ENCODE assay signal across 23 cellular contexts in genomic region chr10:59843733-59844132, GRCh38.
A peak's percentile ranks its signal among the peaks of the same experiment; 100 is the strongest.
DNase-seq lines count a peak whose midpoint lies in the region; ATAC-seq, FAIRE-seq and TF ChIP-seq lines count a peak whose summit lies in the region.
"Had no signal": no experiment of that assay in that cellular context is flagged by ENCODE, and none has a peak within 500 bp of the region (broad histone marks: within the 10 kb centered on the region; RNA-seq: fewer than 3 reads in every experiment).

No MANE protein-coding gene starts in this region.

- H3T11ph ChIP-seq in H9 (ENCODE audit: low read length): no peak overlapping the region

- peaks cover 14 to 39% (median 37%) of the 10 kb centered on the region in 3 experiments; a peak in 6 of 7 replicates for H3K36me3 Mint-ChIP-seq in H9 (ENCODE audit: insufficient read depth in 1 of 3, low read depth in 3 of 3)
- H3K36me3 Mint-ChIP-seq in neural progenitor cell: peaks cover 39% of the 10 kb centered on the region

- H2BK12ac ChIP-seq in H9 (ENCODE audit: insufficient read length, low read depth, low read length) (no peak overlapping the region), H1 (ENCODE audit: low read depth, low read length) (no peak overlapping the region)

- H3K9ac ChIP-seq in H9 (ENCODE audit: extremely low read depth, insufficient read length, low read length) (no peak overlapping the region), H1 (replicated peaks in 1 of 4; ENCODE audit: extremely low read depth in 1 of 4, low read depth in 3 of 4, low read length in 3 of 4) (no peak overlapping the region), neural progenitor cell (no peak overlapping the region)
- H3K9ac ChIP-seq: BLaER1 treated with 17β-estradiol and CSF1 and Interleukin-3, amounts not matched to agents 10 nM and 100 nM; GM23248 had no signal

- POLR2A ChIA-PET in H1 (lab: Charles Lee; ENCODE audit: partially characterized antibody): interaction anchor here (2.3 kb wide), 1 partner anchor 64 kb away, joined by 9 read pairs; no protein-coding TSS in a partner anchor

- H3K4ac ChIP-seq in H9 (ENCODE audit: low read depth, low read length) (no peak overlapping the region), H1 (replicated peaks; ENCODE audit: insufficient read length, low read depth, low read length) (no peak overlapping the region)

- H2BK20ac ChIP-seq in H9 (ENCODE audit: low read depth, low read length, poor library complexity, severe bottlenecking) (no peak overlapping the region), H1 (ENCODE audit: low read length) (no peak overlapping the region)

- H3F3A ChIP-seq in neural progenitor cell (ENCODE audit: low read depth): peaks cover 28% of the 10 kb centered on the region

- H3K56ac ChIP-seq in H9 (ENCODE audit: insufficient read length, low read depth, low read length) (no peak overlapping the region), H1 (replicated peaks; ENCODE audit: insufficient read length, low read depth, low read length) (no peak overlapping the region)

- H2AK5ac ChIP-seq in H9 (ENCODE audit: insufficient read length, low read length) (no peak overlapping the region), H1 (ENCODE audit: low read depth, low read length) (no peak overlapping the region)

- no peak overlapping the region for H2AFZ ChIP-seq in H9 (ENCODE audit: low read length)
- H2AFZ ChIP-seq in H1 (ENCODE audit: low read length): no peak overlapping the region
- H2AFZ ChIP-seq in neural progenitor cell (replicated peaks): no peak overlapping the region
- H2AFZ ChIP-seq: GM23248 had no signal

- H4K20me1 ChIP-seq in H9 (ENCODE audit: control insufficient read depth, insufficient read depth, insufficient read length) (no peaks in the 10 kb centered on the region), H1 (replicated peaks in 1 of 2; ENCODE audit: control insufficient read depth in 1 of 2, insufficient read depth in 2 of 2, low read length in 2 of 2) (peaks cover 0 to 2% of the 10 kb centered on the region in 2 experiments), neural progenitor cell (ENCODE audit: low read depth) (peaks cover 19% of the 10 kb centered on the region)
- H4K20me1 ChIP-seq: BLaER1 treated with 17β-estradiol and CSF1 and Interleukin-3, amounts not matched to agents 10 nM and 100 nM had no signal

- no peak overlapping the region for H3K27ac ChIP-seq in H9 (ENCODE audit: insufficient read length, low read depth, low read length)
- H3K27ac ChIP-seq in H1 (ENCODE audit: low read depth, low read length): no peak overlapping the region
- H3K27ac ChIP-seq in neural progenitor cell: no peak overlapping the region
- H3K27ac ChIP-seq in psoas muscle: no peak overlapping the region
- H3K27ac ChIP-seq: BLaER1 treated with 17β-estradiol and CSF1 and Interleukin-3, amounts not matched to agents 10 nM and 100 nM; GM23248; SK-N-MC had no signal

- H2BK15ac ChIP-seq in H9 (ENCODE audit: low read depth, low read length) (no peak overlapping the region), H1 (ENCODE audit: low read length) (no peak overlapping the region)

- DNase-seq in Caki2 (ENCODE audit: low read depth): peak; percentile 80
- DNase-seq in H9: no peak
- DNase-seq in H1 (ENCODE audit: low read depth in 1 of 2, low spot score in 2 of 2): no peak
- no peak for DNase-seq in neural progenitor cell (ENCODE audit: low spot score)
- no peak for DNase-seq in KG1 (lab: John Stamatoyannopoulos, UW)
- DNase-seq in activated CD4-positive, CD25-positive, alpha-beta regulatory T cell (lab: John Stamatoyannopoulos, UW): no peak
- no peak for DNase-seq in psoas muscle
- DNase-seq: CD8-positive, alpha-beta memory T cell; GF-D8; GM23248; IMR-90; Kasumi-1; MM.1S; NCI-H1105 treated with DMSO at 0.1 percent for 48 hours; NCI-H187 treated with DMSO at 0.1 percent for 48 hours; NCI-H510A treated with DMSO at 0.1 percent for 48 hours had no signal

- H3K4me2 ChIP-seq in H9 (ENCODE audit: insufficient read depth, insufficient read length, low read length) (no peak overlapping the region), H1 (ENCODE audit: insufficient read depth in 1 of 2, low read depth in 2 of 2, low read length in 2 of 2) (peak overlapping the region in 1 of 2 experiments; percentile 39; a peak in 1 of 4 replicates), neural progenitor cell (peak overlapping the region; percentile 6)
- H3K4me2 ChIP-seq: BLaER1 treated with 17β-estradiol and CSF1 and Interleukin-3, amounts not matched to agents 10 nM and 100 nM had no signal

- H3K79me1 ChIP-seq in H9 (ENCODE audit: insufficient read depth, low read depth, low read length, poor library complexity, severe bottlenecking) (no peaks in the 10 kb centered on the region), H1 (ENCODE audit: low read depth, low read length) (no peaks in the 10 kb centered on the region)

- no peak overlapping the region for H3K23ac ChIP-seq in H9 (ENCODE audit: insufficient read length, low read depth, low read length)
- H3K23ac ChIP-seq in H1 (ENCODE audit: insufficient read length): no peak overlapping the region

- H4K8ac ChIP-seq in H9 (replicated peaks; ENCODE audit: insufficient read length, low read depth, low read length) (no peak overlapping the region), H1 (ENCODE audit: extremely low read depth, insufficient read depth, low read length) (no peak overlapping the region)

- WGBS in H9 (ENCODE audit: extremely low coverage, insufficient read length, low lambda C conversion rate): no CpG with 5 or more reads among the region's 2 CpGs
- 63% methylated on average over 2 of the region's 2 CpGs; no CpG with 5 or more reads in 1 of the 2 experiments for WGBS in H1 (ENCODE audit: extremely low coverage in 1 of 2, insufficient coverage in 1 of 2, insufficient read length in 1 of 2, insufficient replicate concordance in 2 of 2, low coverage in 1 of 2, low lambda C conversion rate in 2 of 2, missing lambda C conversion rate in 1 of 2), 2 experiments
- 53 to 75% (median 71%) methylated on average over 2 of the region's 2 CpGs for WGBS in psoas muscle, 3 donors

- peaks cover 52 to 53% of the 10 kb centered on the region in 2 experiments for H3K4me1 Mint-ChIP-seq in H9
- peaks cover 16% of the 10 kb centered on the region for H3K4me1 Mint-ChIP-seq in neural progenitor cell

- H3K9me3 ChIP-seq in H9 (ENCODE audit: control insufficient read depth, low read depth, low read length): no peaks in the 10 kb centered on the region
- no peaks in the 10 kb centered on the region for H3K9me3 ChIP-seq in H1 (ENCODE audit: insufficient read depth in 2 of 2, low read depth in 1 of 2, low read length in 1 of 2)
- no peaks in the 10 kb centered on the region for H3K9me3 ChIP-seq in neural progenitor cell (ENCODE audit: low read depth)
- no peaks in the 10 kb centered on the region for H3K9me3 ChIP-seq in psoas muscle

- H3K79me2 ChIP-seq in H9 (ENCODE audit: insufficient read depth, low read length) (no peaks in the 10 kb centered on the region), H1 (ENCODE audit: control insufficient read depth in 1 of 2, insufficient read depth in 2 of 2, low read length in 2 of 2) (peaks cover 0 to 29% of the 10 kb centered on the region in 2 experiments; a peak in 3 of 4 replicates), neural progenitor cell (ENCODE audit: low read depth) (peaks cover 40% of the 10 kb centered on the region)

- H3K4me3 Mint-ChIP-seq in H9 (no peak overlapping the region), neural progenitor cell (no peak overlapping the region)
- H3K4me3 Mint-ChIP-seq: CD8-positive, alpha-beta memory T cell had no signal

- no peak overlapping the region for H3K18ac ChIP-seq in H9 (ENCODE audit: insufficient read length, low read depth, low read length)
- no peak overlapping the region for H3K18ac ChIP-seq in H1 (ENCODE audit: extremely low read depth, low read length)

- H3K23me2 ChIP-seq in H9 (ENCODE audit: insufficient read length, low read depth, low read length, poor library complexity, severe bottlenecking) (no peaks in the 10 kb centered on the region), H1 (ENCODE audit: low read depth, low read length) (no peaks in the 10 kb centered on the region)

- TF ChIP-seq RAD21 in H1 (IDR thresholded peaks at IDR 0.05 in 1 of 2, conservative IDR thresholded peaks at IDR 0.05 in 1 of 2; ENCODE audit: low read depth in 2 of 2, low read length in 2 of 2): no peak

- TF ChIP-seq CTCF in H9 (conservative IDR thresholded peaks at IDR 0.05): no peak
- no peak for TF ChIP-seq CTCF in H1 (IDR thresholded peaks at IDR 0.05; ENCODE audit: control extremely low read depth in 1 of 3, insufficient read depth in 1 of 3, low read depth in 1 of 3, low read length in 3 of 3)
- TF ChIP-seq CTCF in neural progenitor cell (IDR thresholded peaks at IDR 0.05): no peak
- no peak for TF ChIP-seq CTCF in psoas muscle (IDR thresholded peaks at IDR 0.05)

- H4K5ac ChIP-seq in H9 (ENCODE audit: insufficient read length, low read depth, low read length) (no peak overlapping the region), H1 (ENCODE audit: insufficient read length, low read depth, low read length) (peak overlapping the region; percentile 34)

- H3K14ac ChIP-seq in H9 (ENCODE audit: insufficient read depth, low read length): no peak overlapping the region
- H3K14ac ChIP-seq in H1 (ENCODE audit: insufficient read length): no peak overlapping the region

- no peak overlapping the region for H2BK5ac ChIP-seq in H9 (ENCODE audit: insufficient read length, low read length)
- no peak overlapping the region for H2BK5ac ChIP-seq in H1 (ENCODE audit: low read depth, low read length)

- in situ Hi-C loops in Caki2 (cut with HindIII; ENCODE audit: low pct_unique_long_range_greater_than_20kb, low sequenced_read_pairs): no loop called here

- H4K91ac ChIP-seq in H9 (ENCODE audit: insufficient read length, low read depth, low read length): no peak overlapping the region
- no peak overlapping the region for H4K91ac ChIP-seq in H1 (replicated peaks; ENCODE audit: insufficient read length, low read length)

- no peak for TF ChIP-seq EP300 in H1 (IDR thresholded peaks at IDR 0.05; ENCODE audit: borderline replicate concordance in 1 of 2, low read depth in 2 of 2, low read length in 2 of 2)

- H2BK120ac ChIP-seq in H9 (ENCODE audit: low read depth, low read length, poor library complexity, severe bottlenecking) (no peak overlapping the region), H1 (replicated peaks; ENCODE audit: low read depth, low read length) (no peak overlapping the region)

- H3K9me3 Mint-ChIP-seq in H9 (no peaks in the 10 kb centered on the region), neural progenitor cell (no peaks in the 10 kb centered on the region)
- H3K9me3 Mint-ChIP-seq: CD8-positive, alpha-beta memory T cell had no signal

- H3K36me3 ChIP-seq in H1 (ENCODE audit: control insufficient read depth in 2 of 4, insufficient read depth in 4 of 4, low read length in 3 of 4) (peaks cover 0 to 36% (median 3%) of the 10 kb centered on the region in 4 experiments; a peak in 4 of 8 replicates), neural progenitor cell (peaks cover 13% of the 10 kb centered on the region), psoas muscle (ENCODE audit: insufficient read depth in 1 of 2, low read depth in 1 of 2) (peaks cover 0 to 10% of the 10 kb centered on the region in 2 donors)

- ATAC-seq in psoas muscle: no peak
- ATAC-seq: Panc1, Right ventricle myocardium inferior had no signal

- H3K27ac Mint-ChIP-seq in H9 (peak overlapping the region; percentile 8 to 91 (median 90); a peak in 4 of 7 replicates), neural progenitor cell (no peak overlapping the region)
- H3K27ac Mint-ChIP-seq: CD8-positive, alpha-beta memory T cell had no signal

- H3K4me1 ChIP-seq in H9 (ENCODE audit: insufficient read depth, low read length) (peaks cover 5% of the 10 kb centered on the region), H1 (replicated peaks in 1 of 4; ENCODE audit: control insufficient read depth in 3 of 4, insufficient read depth in 4 of 4, low read length in 3 of 4) (peaks cover 3 to 28% (median 16%) of the 10 kb centered on the region in 4 experiments), neural progenitor cell (peaks cover 41% of the 10 kb centered on the region), psoas muscle (peaks cover 9% of the 10 kb centered on the region)

- FAIRE-seq in H1 (lab: Jason Lieb, UNC): peak; percentile 39
- FAIRE-seq: A204.1, GM12891, GM18507 had no signal

- no peaks in the 10 kb centered on the region for H3K27me3 Mint-ChIP-seq in H9 (ENCODE audit: low read depth)
- peaks cover 3% of the 10 kb centered on the region for H3K27me3 Mint-ChIP-seq in neural progenitor cell (ENCODE audit: insufficient read depth, low read depth)

- no peak overlapping the region; a peak in 1 of 8 replicates for H3K4me3 ChIP-seq in H1 (ENCODE audit: extremely low read depth in 1 of 4, insufficient read depth in 2 of 4, low read depth in 3 of 4, low read length in 4 of 4)
- no peak overlapping the region for H3K4me3 ChIP-seq in neural progenitor cell
- no peak overlapping the region for H3K4me3 ChIP-seq in psoas muscle
- H3K4me3 ChIP-seq: BLaER1 treated with 17β-estradiol and CSF1 and Interleukin-3, amounts not matched to agents 10 nM and 100 nM; GM23248; SK-N-MC had no signal

- intact Hi-C loops in psoas muscle (cut with DNase I): no loop called here

- CTCF ChIA-PET in H1 (lab: Charles Lee; ENCODE audit: partially characterized antibody): interaction anchor here (0.6 to 8.9 kb wide), 7 partner anchors 9 to 1785 kb away, joined by 3 to 68 read pairs (median 4); partner anchors contain the start of gene CCDC6

- TF ChIP-seq POLR2A in H1 (IDR thresholded peaks at IDR 0.05; ENCODE audit: control extremely low read depth in 1 of 2, low read depth in 2 of 2, low read length in 2 of 2): no peak

- H3K27me3 ChIP-seq in H9 (ENCODE audit: insufficient read depth, low read length) (no peaks in the 10 kb centered on the region), H1 (replicated peaks in 1 of 4; ENCODE audit: control insufficient read depth in 3 of 4, extremely low read depth in 1 of 4, insufficient read depth in 3 of 4, low read length in 3 of 4) (no peaks in the 10 kb centered on the region), neural progenitor cell (no peaks in the 10 kb centered on the region), psoas muscle (ENCODE audit: insufficient read depth in 3 of 3, low read length in 2 of 3) (no peaks in the 10 kb centered on the region)
- H3K27me3 ChIP-seq: BLaER1 treated with 17β-estradiol and CSF1 and Interleukin-3, amounts not matched to agents 10 nM and 100 nM had no signal
